Comparison of ENCODE assay signal across 8 cellular contexts in genomic region chr6:53544500-53545308, GRCh38. TPM values are rescaled to one million over a fixed set of nuclear protein-coding genes. Genes with fewer than 3 reads are reported as not detected.
DNase-seq lines count a peak whose midpoint lies in the region; ATAC-seq, FAIRE-seq and TF ChIP-seq lines count a peak whose summit lies in the region.

GCLC (minus strand) TSS chr6:53545101; CDS start chr6:53544645, 456 bp downstream.

- BruUV-seq in HepG2 (replicated peaks; lab: Mats Ljungman, UMichigan): TSS peak; percentile 85

- 8% methylated on average over 62 of the region's 100 CpGs for WGBS in HepG2 (ENCODE audit: low lambda C conversion rate)

- H3K36me3 ChIP-seq in HepG2 (replicated peaks in 1 of 2; ENCODE audit: control insufficient read depth in 1 of 2, insufficient read depth in 2 of 2, low read length in 2 of 2): peaks cover 0 to 13% of the 10 kb centered on the region in 2 experiments; a peak in 1 of 5 replicates

- H4K20me1 ChIP-seq in HepG2 (ENCODE audit: insufficient read depth, low read length): peaks cover 20% of the 10 kb centered on the region

- H3K27ac Mint-ChIP-seq in dendritic cell treated with granulocyte-macrophage colony-stimulating factor and Interleukin-4, amounts not matched to agents 40 ng/mL and 50 ng/mL, for 4 days: peak within 1 kb of the TSS; percentile 81

- TF ChIP-seq EP300 in HepG2 (IDR thresholded peaks at IDR 0.05; ENCODE audit: low read depth in 2 of 2, low read length in 2 of 2): peak in 1 of 2 experiments; percentile 47; a peak in 2 of 4 replicates
- TF ChIP-seq EP300 in HepG2 (CRISPR knock-in tag; IDR thresholded peaks at IDR 0.05; ENCODE audit: borderline replicate concordance): peak; percentile 66

- peak; percentile 99 for TF ChIP-seq RAD21 in HepG2 (CRISPR knock-in tag; IDR thresholded peaks at IDR 0.05)

- peaks cover 14% of the 10 kb centered on the region for H3K36me3 Mint-ChIP-seq in dendritic cell treated with granulocyte-macrophage colony-stimulating factor and Interleukin-4, amounts not matched to agents 40 ng/mL and 50 ng/mL, for 4 days (ENCODE audit: low read depth)

- H3K79me2 ChIP-seq in HepG2 (ENCODE audit: insufficient read depth, low read length): peaks cover 55% of the 10 kb centered on the region

- peaks cover 68% of the 10 kb centered on the region for H3K4me1 ChIP-seq in HepG2 (ENCODE audit: insufficient read depth, low read length)

- H3K9me3 Mint-ChIP-seq in dendritic cell treated with granulocyte-macrophage colony-stimulating factor and Interleukin-4, amounts not matched to agents 40 ng/mL and 50 ng/mL, for 4 days: no peaks in the 10 kb centered on the region

- H3K4me2 ChIP-seq in HepG2 (ENCODE audit: low read depth, low read length): peak within 1 kb of the TSS; percentile 91

- FAIRE-seq in HepG2 (lab: Jason Lieb, UNC): no peak

- TF ChIP-seq POLR2A in HepG2 (IDR thresholded peaks at IDR 0.05; ENCODE audit: insufficient read depth in 1 of 2, low read depth in 2 of 2, low read length in 2 of 2): peak; percentile 92 to 93

- DNase-seq in C1 segment of cervical spinal cord (lab: John Stamatoyannopoulos, UW) (peak; percentile 31 to 94 (median 88)), GM19240 (ENCODE audit: insufficient read length, low spot score) (peak; percentile 52), NCI-H526 (lab: John Stamatoyannopoulos, UW) (peak; percentile 90 to 98), HepG2 (ENCODE audit: low spot score) (peak; percentile 92)
- peak; percentile 80 for DNase-seq in activated CD4-positive, alpha-beta T cell treated with anti-CD3 and anti-CD28 coated beads, Interleukin-2, amount 50 U/mL, for 1 hour
- peak; percentile 90 for DNase-seq in stimulated activated CD4-positive, alpha-beta T cell treated with anti-CD3 and anti-CD28 coated beads, Interleukin-4, amount 100 ng/mL, for 1 hour

- intact Hi-C loops in dendritic cell treated with granulocyte-macrophage colony-stimulating factor and Interleukin-4, amounts not matched to agents 40 ng/mL and 50 ng/mL, for 4 days (cut with micrococcal nuclease): loop anchor here (2.0 to 5.0 kb wide), 2 partner anchors 106 to 248 kb away; no protein-coding TSS in a partner anchor
- intact Hi-C loops in HepG2 (cut with micrococcal nuclease; ENCODE audit: unreplicated experiment): loop anchor here (1.0 to 5.0 kb wide), 6 partner anchors 51 to 250 kb away; partner anchors contain the start of gene LRRC1

- CTCF ChIA-PET in HepG2 (lab: Yijun Ruan, JAX; ENCODE audit: low intra/inter-chr PET ratio, low total read pairs): interaction anchor here (1.1 to 2.5 kb wide), 3 partner anchors 52 to 181 kb away, joined by 3 to 39 read pairs (median 8); no protein-coding TSS in a partner anchor

- peak; percentile 76 for TF ChIP-seq CTCF in HepG2 (CRISPR knock-in tag; IDR thresholded peaks at IDR 0.05)

- H3K4me3 ChIP-seq in HepG2 (replicated peaks in 1 of 3; ENCODE audit: insufficient read depth in 1 of 3, low read depth in 2 of 3, low read length in 3 of 3): peak within 1 kb of the TSS; percentile 91 to 99 (median 97)

- peak within 1 kb of the TSS; percentile 97 for H3K27ac ChIP-seq in HepG2 (ENCODE audit: extremely low read length, insufficient read depth, low read length)

- in situ Hi-C loops in HepG2 (cut with HindIII; ENCODE audit: extremely low pct_ligation_motif_present, low pct_unique_long_range_greater_than_20kb): loop anchor here (5.0 kb wide), 3 partner anchors 68 to 248 kb away; no protein-coding TSS in a partner anchor

- peaks cover 72% of the 10 kb centered on the region for H3K4me1 Mint-ChIP-seq in dendritic cell treated with granulocyte-macrophage colony-stimulating factor and Interleukin-4, amounts not matched to agents 40 ng/mL and 50 ng/mL, for 4 days (ENCODE audit: low read depth)

- no peaks in the 10 kb centered on the region; a peak in 1 of 5 replicates for H3K27me3 ChIP-seq in HepG2 (ENCODE audit: control insufficient read depth in 1 of 2, insufficient read depth in 2 of 2, low read length in 2 of 2)

- POLR2A ChIA-PET in HepG2 (lab: Yijun Ruan, JAX): interaction anchor here (0.8 to 4.0 kb wide), 12 partner anchors 13 to 425 kb away, joined by 3 to 52 read pairs (median 8); partner anchors contain the start of gene LRRC1

- peaks cover 6% of the 10 kb centered on the region for H3K27me3 Mint-ChIP-seq in dendritic cell treated with granulocyte-macrophage colony-stimulating factor and Interleukin-4, amounts not matched to agents 40 ng/mL and 50 ng/mL, for 4 days

- H3K9me3 ChIP-seq in HepG2 (ENCODE audit: low read length): no peaks in the 10 kb centered on the region

- peak within 1 kb of the TSS; percentile 89 for H3K4me3 Mint-ChIP-seq in dendritic cell treated with granulocyte-macrophage colony-stimulating factor and Interleukin-4, amounts not matched to agents 40 ng/mL and 50 ng/mL, for 4 days

- H3K9ac ChIP-seq in HepG2 (ENCODE audit: insufficient read depth, low read depth, low read length): peak within 1 kb of the TSS; percentile 94

- peak; percentile 60 for ATAC-seq in HG03460 (IDR thresholded peaks at IDR 0.05; ENCODE audit: unreplicated experiment)
- peak; percentile 76 for ATAC-seq in HepG2

- no peak within 1 kb of the TSS for H2AFZ ChIP-seq in HepG2 (ENCODE audit: low read length)

TF ChIP-seq in HepG2, 621 proteins besides CTCF, POLR2A, EP300 and RAD21 (continues in another document):
- TF ChIP-seq TCF12 (IDR thresholded peaks at IDR 0.05) (no peak), TCF12 (CRISPR knock-in tag; IDR thresholded peaks at IDR 0.05) (peak; percentile 91), ZNF616 (CRISPR knock-in tag; IDR thresholded peaks at IDR 0.05; ENCODE audit: low read depth) (0 out of 2 replicates have a peak, but pooled peaks have one; percentile 85), NFKB2 (CRISPR knock-in tag; IDR thresholded peaks at IDR 0.05; ENCODE audit: borderline replicate concordance) (peak; percentile 85), ZNF547 (CRISPR knock-in tag; IDR thresholded peaks at IDR 0.05) (peak; percentile 85), ZNF580 (CRISPR knock-in tag; IDR thresholded peaks at IDR 0.05; ENCODE audit: borderline replicate concordance, low read depth) (peak; percentile 93; the same call in 1 of the 2 replicates), NR3C1 (CRISPR knock-in tag; IDR thresholded peaks at IDR 0.05) (no peak), ZNF253 (CRISPR knock-in tag; IDR thresholded peaks at IDR 0.05; ENCODE audit: borderline replicate concordance) (peak; percentile 70; the same call in 1 of the 2 replicates), ZNF10 (CRISPR knock-in tag; IDR thresholded peaks at IDR 0.05; ENCODE audit: borderline replicate concordance, low read depth) (no peak), LCORL (IDR thresholded peaks at IDR 0.05) (no peak), LCORL (CRISPR knock-in tag; IDR thresholded peaks at IDR 0.05) (peak; percentile 88), REXO4 (CRISPR knock-in tag; IDR thresholded peaks at IDR 0.05; ENCODE audit: borderline replicate concordance) (no peak), ATAD3A (CRISPR knock-in tag; IDR thresholded peaks at IDR 0.05) (no peak), GTF2F1 (IDR thresholded peaks at IDR 0.05; ENCODE audit: low read length) (peak; percentile 79; the same call in 1 of the 2 replicates), SP2 (CRISPR knock-in tag; IDR thresholded peaks at IDR 0.05) (0 out of 2 replicates have a peak, but pooled peaks have one; percentile 14), PHB2 (IDR thresholded peaks at IDR 0.05; ENCODE audit: partially characterized antibody) (no peak)

RNA-seq across cellular contexts. Expression of gene GCLC, which starts in this region (rescaled TPM):
- 84.6 and 96.9 TPM in 2 replicates for total RNA-seq in HepG2 (2016; rRNA removed; fragmentation: Illumina TruSeq; extraction: Trizol)
- 11.5 and 11.6 TPM in 2 replicates for total RNA-seq in HepG2 (2016; cell fraction: cytosol; rRNA removed; fragmentation: Illumina TruSeq; extraction: Trizol; ENCODE audit: low read depth)
- 74.6 and 95.9 TPM in 2 replicates for total RNA-seq in HepG2 (2016; cell fraction: insoluble cytoplasmic fraction; rRNA removed; fragmentation: Illumina TruSeq; extraction: Trizol)
- 35.6 and 39.1 TPM in 2 replicates for total RNA-seq in HepG2 (2016; cell fraction: membrane; rRNA removed; fragmentation: Illumina TruSeq; extraction: Trizol)
- 62.3 and 75.3 TPM in 2 replicates for total RNA-seq in HepG2 (2016; cell fraction: nucleus; rRNA removed; fragmentation: Illumina TruSeq; extraction: Trizol)
- 21.5 and 35.3 TPM in 2 replicates for polyA plus RNA-seq in HepG2 (2011; rRNA removed)
- polyA plus RNA-seq in HepG2 (2011; cell fraction: cytosol; rRNA removed): 12.9 and 21.5 TPM in 2 replicates
- 29.1 and 32.0 TPM in 2 replicates for polyA plus RNA-seq in HepG2 (2011; cell fraction: nucleus; rRNA removed)
- 66.0 and 93.9 TPM in 2 replicates for polyA plus RNA-seq in HepG2 (2012)
- 3.5 and 3.7 TPM in 2 replicates for polyA plus RNA-seq in HepG2 (2016; cell fraction: cytosol; fragmentation: Illumina TruSeq; extraction: Trizol; ENCODE audit: low read depth)
- 80.0 and 80.6 TPM in 2 replicates for polyA plus RNA-seq in HepG2 (2016; cell fraction: insoluble cytoplasmic fraction; fragmentation: Illumina TruSeq; extraction: Trizol; ENCODE audit: low read depth)
- polyA plus RNA-seq in HepG2 (2016; cell fraction: membrane; fragmentation: Illumina TruSeq; extraction: Trizol; ENCODE audit: low read depth): 12.9 and 13.2 TPM in 2 replicates
- polyA plus RNA-seq in HepG2 (2016; cell fraction: nucleus; fragmentation: Illumina TruSeq; extraction: Trizol; ENCODE audit: insufficient read depth, low read depth): 78.5 and 78.7 TPM in 2 replicates
- 29.2 and 35.2 TPM in 2 replicates for polyA minus RNA-seq in HepG2 (2011; rRNA and poly(A)+ RNA removed; ENCODE audit: low replicate concordance)
- 31.5 and 48.1 TPM in 2 replicates for polyA minus RNA-seq in HepG2 (2011; cell fraction: cytosol; rRNA and poly(A)+ RNA removed)
- polyA minus RNA-seq in HepG2 (2011; cell fraction: nucleus; rRNA and poly(A)+ RNA removed): 101 and 110 TPM in 2 replicates

Comparison
In these comparisons a context has a peak if more than half of its experiments do, and no peak if none do; other contexts are left out.
1. Peak in every context shown above with its lines: DNase-seq, ATAC-seq, H3K4me3 ChIP-seq and H3K27ac ChIP-seq.